Comparison of ENCODE assay signal across 10 cellular contexts in the genomic region with DNA sequence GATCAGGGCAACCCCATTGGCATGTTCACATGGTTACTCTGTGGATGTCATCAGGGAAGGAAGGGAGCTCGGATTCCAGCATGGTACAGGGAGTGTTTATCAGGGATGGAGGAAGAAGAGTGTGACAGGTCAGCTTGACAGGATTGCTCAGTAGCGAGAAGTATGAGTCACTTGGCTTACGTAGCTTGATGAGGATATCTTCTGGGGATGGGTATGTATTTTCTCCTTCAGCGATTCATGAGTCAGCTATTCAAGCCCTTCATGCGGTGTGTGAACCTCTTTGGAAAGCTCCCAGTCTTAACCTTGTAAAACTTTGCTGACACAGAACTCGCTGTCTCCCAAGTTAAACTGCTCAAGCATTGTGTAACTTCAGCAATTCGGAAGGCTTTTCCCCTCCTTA.
DNase-seq lines count a peak whose midpoint lies in the region; ATAC-seq and TF ChIP-seq lines count a peak whose summit lies in the region.
"Had no signal": no experiment of that assay in that cellular context is flagged by ENCODE, and none has a peak within 500 bp of the region (broad histone marks: within the 10 kb centered on the region; RNA-seq: fewer than 3 reads in every experiment).

No MANE protein-coding gene starts in this region.

- no peaks in the 10 kb centered on the region for H3K27me3 ChIP-seq in Panc1 (ENCODE audit: control insufficient read depth, insufficient read depth, low read length)
- no peaks in the 10 kb centered on the region for H3K27me3 ChIP-seq in sigmoid colon

- H3K36me3 ChIP-seq in Panc1 (ENCODE audit: control insufficient read depth, insufficient read depth, low read length) (no peaks in the 10 kb centered on the region), sigmoid colon (no peaks in the 10 kb centered on the region)

- H3K9me3 ChIP-seq in Panc1 (ENCODE audit: control insufficient read depth, insufficient read depth, low read depth, low read length) = no peaks in the 10 kb centered on the region
- H3K9me3 ChIP-seq in sigmoid colon = peaks cover 0 to 4% (median 0%) of the 10 kb centered on the region in 4 donors

- H3K27me3 Mint-ChIP-seq in WTC11 (ENCODE audit: low read depth) = no peaks in the 10 kb centered on the region

- H3K4me3 Mint-ChIP-seq in WTC11 = no peak overlapping the region

- TF ChIP-seq EP300 in sigmoid colon (IDR thresholded peaks at IDR 0.05) = peak in 2 of 4 donors; percentile 55 to 77

- WGBS in sigmoid colon, 2 donors = 80 to 88% methylated on average over 7 of the region's 7 CpGs

- H3K36me3 Mint-ChIP-seq in WTC11 = no peaks in the 10 kb centered on the region

- TF ChIP-seq POLR2A in sigmoid colon (IDR thresholded peaks at IDR 0.05) = no peak

- H3K4me3 ChIP-seq in Panc1 (ENCODE audit: low read depth in 2 of 2, low read length in 2 of 2) (no peak overlapping the region), foreskin fibroblast (ENCODE audit: low read depth in 1 of 2, low read length in 2 of 2) (no peak overlapping the region), sigmoid colon (no peak overlapping the region)

- ATAC-seq in GM21619 (IDR thresholded peaks at IDR 0.05; ENCODE audit: unreplicated experiment) = peak; percentile 35
- peak; percentile 68 for ATAC-seq in Panc1
- no peak for ATAC-seq in WTC11
- ATAC-seq in GM21367 (IDR thresholded peaks at IDR 0.05; ENCODE audit: unreplicated experiment) = no peak

- in situ Hi-C loops in Panc1 (cut with HindIII; ENCODE audit: low pct_unique_long_range_greater_than_20kb, low sequenced_read_pairs) = no loop called here

- CTCF ChIA-PET in Panc1 (lab: Charles Lee) (no interaction called here), WTC11 (lab: Charles Lee) (interaction anchor here (0.6 kb wide), 1 partner anchor 75 kb away, joined by 3 read pairs; no protein-coding TSS in a partner anchor)

- intact Hi-C loops in Panc1 (cut with micrococcal nuclease; ENCODE audit: unreplicated experiment) = no loop called here
- intact Hi-C loops in sigmoid colon (cut with DNase I) = no loop called here

- no TSS peak for BruUV-seq in Panc1 (replicated peaks; lab: Mats Ljungman, UMichigan)

- peaks cover 2% of the 10 kb centered on the region; the same call in 1 of the 2 replicates for H3K4me1 ChIP-seq in Panc1 (ENCODE audit: control insufficient read depth, insufficient read depth, low read length)
- peaks cover 0 to 25% (median 19%) of the 10 kb centered on the region in 4 donors for H3K4me1 ChIP-seq in sigmoid colon

- peaks cover 15% of the 10 kb centered on the region for H3K4me1 Mint-ChIP-seq in WTC11

- no peak overlapping the region; the same call in 1 of the 2 replicates for H3K27ac Mint-ChIP-seq in WTC11

- no peak overlapping the region for H3K27ac ChIP-seq in Panc1 (ENCODE audit: low read length)
- peak overlapping the region; percentile 18 to 77 (median 64) for H3K27ac ChIP-seq in sigmoid colon

- peak; percentile 39 for DNase-seq in Panc1 (ENCODE audit: low read depth, low spot score)
- DNase-seq in foreskin fibroblast = peak; percentile 90 to 93
- peak; percentile 76 for DNase-seq in sigmoid colon
- no peak for DNase-seq in stimulated activated CD8-positive, alpha-beta memory T cell treated with anti-CD3 and anti-CD28 coated beads, Interleukin-4, amount 100 ng/mL, for 48 hours
- DNase-seq in NAMALWA (ENCODE audit: low spot score) = no peak
- no peak for DNase-seq in WTC11 (ENCODE audit: low spot score)
- DNase-seq: activated T-cell treated with anti-CD3 and anti-CD28 coated beads, Interleukin-2, amount 50 U/mL, for 48 hours; NCI-H2029 had no signal

- TF ChIP-seq CTCF in Panc1 (IDR thresholded peaks at IDR 0.05) (no peak), foreskin fibroblast (IDR thresholded peaks at IDR 0.05; ENCODE audit: low read depth, low read length) (no peak), sigmoid colon (IDR thresholded peaks at IDR 0.05) (no peak), WTC11 (IDR thresholded peaks at IDR 0.05) (no peak)

- POLR2A ChIA-PET in Panc1 (lab: Charles Lee) = interaction anchor here (0.6 kb wide), 1 partner anchor 352 kb away, joined by 3 read pairs; no protein-coding TSS in a partner anchor
- POLR2A ChIA-PET in WTC11 (lab: Charles Lee) = no interaction called here

- H3K9me3 Mint-ChIP-seq in WTC11 = no peaks in the 10 kb centered on the region; the same call in 1 of the 2 replicates

TF ChIP-seq in WTC11, 78 proteins besides CTCF, POLR2A, EP300 and RAD21:
- no peak for TF ChIP-seq RELA (CRISPR knock-in tag; IDR thresholded peaks at IDR 0.05; ENCODE audit: borderline replicate concordance)
- TF ChIP-seq ZNF423 (CRISPR knock-in tag; IDR thresholded peaks at IDR 0.05) = no peak
- TF ChIP-seq MXD4 (CRISPR knock-in tag; IDR thresholded peaks at IDR 0.05; ENCODE audit: borderline replicate concordance) = no peak
- no peak for TF ChIP-seq ZBTB21 (CRISPR knock-in tag; IDR thresholded peaks at IDR 0.05; ENCODE audit: borderline replicate concordance)
- TF ChIP-seq SP1 (CRISPR knock-in tag; conservative IDR thresholded peaks at IDR 0.05) = no peak
- TF ChIP-seq AFF4 (CRISPR knock-in tag; IDR thresholded peaks at IDR 0.05; ENCODE audit: borderline replicate concordance) = no peak

Comparison
In these comparisons a context has a peak if more than half of its experiments do, and no peak if none do; other contexts are left out.
1. ATAC-seq: peak in GM21619 (single experiment) and Panc1 (single experiment); none in WTC11 (single experiment) and GM21367 (single experiment).
2. DNase-seq: peak in Panc1 (single experiment), foreskin fibroblast (2 of 2) and sigmoid colon (single experiment); none in stimulated activated CD8-positive, alpha-beta memory T cell treated with anti-CD3 and anti-CD28 coated beads, Interleukin-4, amount 100 ng/mL, for 48 hours (single experiment), NAMALWA (single experiment) and WTC11 (single experiment).